Comparison of ENCODE assay signal across 32 cellular contexts in genomic region chr19:30923096-30923495, GRCh38.
"Had no signal": no experiment of that assay in that cellular context is flagged by ENCODE, and none has a peak within 500 bp of the region (broad histone marks: within the 10 kb centered on the region; RNA-seq: fewer than 3 reads in every experiment).

No MANE protein-coding gene starts in this region.

- H3K9me3 Mint-ChIP-seq: activated T-cell treated with anti-CD3 and anti-CD28 coated beads, Interleukin-2, amount 50 U/mL, for 4 hours; activated T-helper 17 cell treated with anti-CD3 and anti-CD28 coated beads, Interleukin-2, amount 50 U/mL, for 72 hours; dendritic cell treated with granulocyte-macrophage colony-stimulating factor and Interleukin-4, amounts not matched to agents 40 ng/mL and 50 ng/mL, for 4 days; T-helper 2 cell treated with Interferon-gamma antibody and Interleukin-4, amounts not matched to agents 5 μg/mL and 100 μg/mL, for 36 hours had no signal

- H3K4me3 Mint-ChIP-seq: activated B cell treated with CpG ODN at 0.5 μM for 24 hours; activated CD8-positive, alpha-beta T cell treated with anti-CD3 and anti-CD28 coated beads for 36 hours; activated naive CD8-positive, alpha-beta T cell; activated T-cell treated with anti-CD3 and anti-CD28 coated beads, Interleukin-2, amount 50 U/mL, for 4 hours; activated T-helper 17 cell treated with anti-CD3 and anti-CD28 coated beads, Interleukin-2, amount 50 U/mL, for 72 hours; central memory CD8-positive, alpha-beta T cell; dendritic cell treated with granulocyte-macrophage colony-stimulating factor and Interleukin-4, amounts not matched to agents 40 ng/mL and 50 ng/mL, for 4 days; endodermal cell; T-helper 17 cell; T-helper 2 cell treated with Interferon-gamma antibody and Interleukin-4, amounts not matched to agents 5 μg/mL and 100 μg/mL, for 36 hours had no signal

- H3K27ac ChIP-seq: brain microvascular endothelial cell, coronary artery, dorsolateral prefrontal cortex, WERI-Rb-1 had no signal

- H3K36me3 Mint-ChIP-seq: activated naive CD8-positive, alpha-beta T cell had no signal

- FAIRE-seq: astrocyte, bronchial epithelial cell, frontal cortex had no signal

- H3K4me3 ChIP-seq: coronary artery, dorsolateral prefrontal cortex had no signal

- DNase-seq: activated B cell treated with CpG ODN at 0.5 μM for 24 hours; activated CD4-positive, alpha-beta T cell treated with anti-CD3 and anti-CD28 coated beads for 48 hours; activated CD4-positive, alpha-beta T cell treated with anti-CD3 and anti-CD28 coated beads, Interleukin-2, amount 50 U/mL, for 1 hour; activated CD4-positive, alpha-beta T cell treated with anti-CD3 and anti-CD28 coated beads, Interleukin-2, amount 50 U/mL, for 48 hours; activated CD8-positive, alpha-beta memory T cell treated with anti-CD3 and anti-CD28 coated beads for 24 hours; activated CD8-positive, alpha-beta T cell treated with anti-CD3 and anti-CD28 coated beads for 36 hours; activated effector memory CD4-positive, alpha-beta T cell treated with Interleukin-2 at 50 U/mL for 16 hours; activated gamma-delta T cell treated with Interleukin-2 at 50 U/mL for 16 hours; activated naive CD4-positive, alpha-beta T cell treated with anti-CD3 and anti-CD28 coated beads, Interleukin-2, amount 50 U/mL, for 16 hours; activated naive CD4-positive, alpha-beta T cell treated with Interleukin-2 at 50 U/mL for 16 hours; activated T-cell treated with anti-CD3 and anti-CD28 coated beads, Interleukin-2, amount 50 U/mL, for 4 hours; amniotic stem cell; anterior cingulate cortex; brain microvascular endothelial cell; dorsolateral prefrontal cortex; effector memory CD4-positive, alpha-beta T cell; endodermal cell; foreskin fibroblast; T-helper 17 cell; T1000; WERI-Rb-1 had no signal

- H3K27ac Mint-ChIP-seq: activated B cell treated with CpG ODN at 0.5 μM for 24 hours; activated CD8-positive, alpha-beta T cell treated with anti-CD3 and anti-CD28 coated beads for 36 hours; activated naive CD8-positive, alpha-beta T cell; activated T-helper 17 cell treated with anti-CD3 and anti-CD28 coated beads, Interleukin-2, amount 50 U/mL, for 72 hours; dendritic cell treated with granulocyte-macrophage colony-stimulating factor and Interleukin-4, amounts not matched to agents 40 ng/mL and 50 ng/mL, for 4 days; endodermal cell; T-helper 17 cell; T-helper 2 cell treated with Interferon-gamma antibody and Interleukin-4, amounts not matched to agents 5 μg/mL and 100 μg/mL, for 36 hours had no signal

- H3K4me1 Mint-ChIP-seq: activated B cell treated with CpG ODN at 0.5 μM for 24 hours; activated T-helper 17 cell treated with anti-CD3 and anti-CD28 coated beads, Interleukin-2, amount 50 U/mL, for 72 hours; central memory CD8-positive, alpha-beta T cell; T-helper 17 cell had no signal

- H3K27me3 ChIP-seq: brain microvascular endothelial cell had no signal

- H3K27me3 Mint-ChIP-seq: activated B cell treated with CpG ODN at 0.5 μM for 24 hours had no signal

- ATAC-seq: activated CD4-positive, CD25-positive, alpha-beta regulatory T cell treated with anti-CD3 and anti-CD28 coated beads, Interleukin-2, amount 50 U/mL, for 24 hours; activated CD8-positive, alpha-beta T cell treated with anti-CD3 and anti-CD28 coated beads for 36 hours; activated T-cell treated with anti-CD3 and anti-CD28 coated beads, Interleukin-2, amount 50 U/mL, for 4 hours; activated T-helper 17 cell treated with anti-CD3 and anti-CD28 coated beads, Interleukin-2, amount 50 U/mL, for 72 hours; esophagus mucosa; T-helper 17 cell had no signal

- H3K36me3 ChIP-seq: brain microvascular endothelial cell, WERI-Rb-1 had no signal
